Comparison of ENCODE assay signal across 1 cellular context in genomic region chr10:78304091-78305045, GRCh38.
TF ChIP-seq lines count a peak whose summit lies in the region.

No MANE protein-coding gene starts in this region.

TF ChIP-seq in H1, 55 proteins besides CTCF, POLR2A, EP300 and RAD21 (continued from another document):
- no peak for TF ChIP-seq CHD7 (IDR thresholded peaks at IDR 0.05; ENCODE audit: insufficient replicate concordance, low read length)
- no peak for TF ChIP-seq EZH2 (IDR thresholded peaks at IDR 0.05; ENCODE audit: low read depth, low read length, severe bottlenecking)
- no peak for TF ChIP-seq HDAC2 (IDR thresholded peaks at IDR 0.05; ENCODE audit: borderline replicate concordance in 1 of 2, low read depth in 2 of 2, low read length in 2 of 2)
- TF ChIP-seq PHF8 (conservative IDR thresholded peaks at IDR 0.05; ENCODE audit: low read depth, low read length) = no peak
- TF ChIP-seq JUND (IDR thresholded peaks at IDR 0.05; ENCODE audit: low read length) = no peak
